Comparison of ENCODE assay signal across 17 cellular contexts in genomic region chr7:131723926-131724325, GRCh38.
DNase-seq lines count a peak whose midpoint lies in the region; ATAC-seq and TF ChIP-seq lines count a peak whose summit lies in the region.
"Had no signal": no experiment of that assay in that cellular context is flagged by ENCODE, and none has a peak within 500 bp of the region (broad histone marks: within the 10 kb centered on the region; RNA-seq: fewer than 3 reads in every experiment).

No MANE protein-coding gene starts in this region.

- no peaks in the 10 kb centered on the region for H3K4me1 Mint-ChIP-seq in type B pancreatic cell (ENCODE audit: unreplicated experiment)
- H3K4me1 Mint-ChIP-seq: memory B cell; stimulated activated memory B cell treated with anti-CD40 and anti-IgM and Interleukin-4, amounts not matched to agents 10 μg/mL and 1 μg/mL and 100 μg/mL, for 72 hours had no signal

- no peaks in the 10 kb centered on the region for H3K36me3 Mint-ChIP-seq in type B pancreatic cell
- H3K36me3 Mint-ChIP-seq: memory B cell; stimulated activated memory B cell treated with anti-CD40 and anti-IgM and Interleukin-4, amounts not matched to agents 10 μg/mL and 1 μg/mL and 100 μg/mL, for 72 hours had no signal

- TF ChIP-seq POLR2A in gastrocnemius medialis (IDR thresholded peaks at IDR 0.05), result no peak

- H3K4me3 ChIP-seq in heart right ventricle (no peak overlapping the region), gastrocnemius medialis (no peak overlapping the region)
- H3K4me3 ChIP-seq: dorsolateral prefrontal cortex had no signal

- no peaks in the 10 kb centered on the region for H3K9me3 ChIP-seq in heart right ventricle
- H3K9me3 ChIP-seq in gastrocnemius medialis, result no peaks in the 10 kb centered on the region

- WGBS in heart right ventricle, 2 donors, result 32 to 34% methylated on average over 6 of the region's 6 CpGs

- no peaks in the 10 kb centered on the region for H3K4me1 ChIP-seq in heart right ventricle
- no peaks in the 10 kb centered on the region for H3K4me1 ChIP-seq in gastrocnemius medialis

- DNase-seq in heart right ventricle, result no peak
- no peak for DNase-seq in Right ventricle myocardium superior
- DNase-seq in RPMI7951 (ENCODE audit: low read depth), result peak; percentile 28
- DNase-seq in glomerular visceral epithelial cell (ENCODE audit: extremely low spot score), result peak; percentile 13
- DNase-seq in type B pancreatic cell (ENCODE audit: extremely low spot score, unreplicated experiment), result peak; percentile 16
- no peak for DNase-seq in gastrocnemius medialis
- no peak for DNase-seq in stimulated activated CD4-positive, alpha-beta T cell treated with anti-CD3 and anti-CD28 coated beads, Interleukin-12 subunit alpha, Interleukin-12 subunit beta, amount 100 ng/mL, for 4 hours
- DNase-seq: activated CD4-positive, alpha-beta T cell treated with anti-CD3 and anti-CD28 coated beads, Interleukin-2, amount 50 U/mL, for 4 hours; activated T-cell treated with anti-CD3 and anti-CD28 coated beads, Interleukin-2, amount 50 U/mL, for 72 hours; Calu3; dorsolateral prefrontal cortex; KBM-7; NCI-H1105; NCI-H345 had no signal

- H3K27ac ChIP-seq in heart right ventricle (no peak overlapping the region), gastrocnemius medialis (no peak overlapping the region)
- H3K27ac ChIP-seq: dorsolateral prefrontal cortex had no signal

- in situ Hi-C loops in gastrocnemius medialis (cut with MboI; ENCODE audit: low sequenced_read_pairs in 4 of 4), result no loop called here

- peaks cover 7% of the 10 kb centered on the region for H3K9me3 Mint-ChIP-seq in type B pancreatic cell

- intact Hi-C loops in heart right ventricle (cut with DNase I) (no loop called here), Right ventricle myocardium superior (cut with DNase I) (no loop called here), gastrocnemius medialis (cut with DNase I; ENCODE audit: low total_unique reads) (no loop called here)

- H3K4me3 Mint-ChIP-seq in type B pancreatic cell, result no peak overlapping the region
- H3K4me3 Mint-ChIP-seq: activated T-cell treated with anti-CD3 and anti-CD28 coated beads, Interleukin-2, amount 50 U/mL, for 72 hours; memory B cell; stimulated activated memory B cell treated with anti-CD40 and anti-IgM and Interleukin-4, amounts not matched to agents 10 μg/mL and 1 μg/mL and 100 μg/mL, for 72 hours had no signal

- TF ChIP-seq CTCF in heart right ventricle (IDR thresholded peaks at IDR 0.05), result no peak
- no peak for TF ChIP-seq CTCF in type B pancreatic cell (conservative IDR thresholded peaks at IDR 0.05)
- no peak for TF ChIP-seq CTCF in gastrocnemius medialis (IDR thresholded peaks at IDR 0.05 in 4 of 5, conservative IDR thresholded peaks at IDR 0.05 in 1 of 5)

- no peaks in the 10 kb centered on the region for H3K27me3 ChIP-seq in heart right ventricle
- H3K27me3 ChIP-seq in gastrocnemius medialis, result no peaks in the 10 kb centered on the region

- ATAC-seq in heart right ventricle, result peak in 5 of 8 donors; percentile 43 to 72 (median 53)
- no peak for ATAC-seq in Right ventricle myocardium superior (ENCODE audit: poor library complexity)
- no peak for ATAC-seq in gastrocnemius medialis
- ATAC-seq in HG02763 (IDR thresholded peaks at IDR 0.05; ENCODE audit: unreplicated experiment), result no peak
- ATAC-seq: activated T-cell treated with anti-CD3 and anti-CD28 coated beads, Interleukin-2, amount 50 U/mL, for 72 hours; stimulated activated memory B cell treated with anti-CD40 and anti-IgM and Interleukin-4, amounts not matched to agents 10 μg/mL and 1 μg/mL and 100 μg/mL, for 72 hours had no signal

- H3K27ac Mint-ChIP-seq in type B pancreatic cell, result no peak overlapping the region
- H3K27ac Mint-ChIP-seq: activated T-cell treated with anti-CD3 and anti-CD28 coated beads, Interleukin-2, amount 50 U/mL, for 72 hours; memory B cell; stimulated activated memory B cell treated with anti-CD40 and anti-IgM and Interleukin-4, amounts not matched to agents 10 μg/mL and 1 μg/mL and 100 μg/mL, for 72 hours had no signal

- peaks cover 36% of the 10 kb centered on the region for H3K27me3 Mint-ChIP-seq in type B pancreatic cell

- H3K36me3 ChIP-seq in heart right ventricle (no peaks in the 10 kb centered on the region), gastrocnemius medialis (no peaks in the 10 kb centered on the region)

Comparison
In these comparisons a context has a peak if more than half of its experiments do, and no peak if none do; other contexts are left out.
1. ATAC-seq: peak in heart right ventricle (5 of 8); none in Right ventricle myocardium superior (single experiment), gastrocnemius medialis (0 of 2) and HG02763 (single experiment).
2. DNase-seq: peak in RPMI7951 (single experiment), glomerular visceral epithelial cell (single experiment) and type B pancreatic cell (single experiment); none in heart right ventricle (0 of 2), Right ventricle myocardium superior (single experiment), gastrocnemius medialis (0 of 2) and stimulated activated CD4-positive, alpha-beta T cell treated with anti-CD3 and anti-CD28 coated beads, Interleukin-12 subunit alpha, Interleukin-12 subunit beta, amount 100 ng/mL, for 4 hours (single experiment).